9 cellular contexts compared by ENCODE assay signal in genomic region chr6:82144852-82145332, GRCh38.
DNase-seq lines count a peak whose midpoint lies in the region; ATAC-seq and TF ChIP-seq lines count a peak whose summit lies in the region.
"Had no signal": no experiment of that assay in that cellular context is flagged by ENCODE, and none has a peak within 500 bp of the region (broad histone marks: within the 10 kb centered on the region; RNA-seq: fewer than 3 reads in every experiment).

No MANE protein-coding gene starts in this region.

- H3K27ac ChIP-seq in body of pancreas (peak overlapping the region in 3 of 4 donors; percentile 47 to 67 (median 56)), thoracic aorta (peak overlapping the region; percentile 55 to 75)

- no peaks in the 10 kb centered on the region for H3K36me3 ChIP-seq in body of pancreas (replicated peaks in 1 of 2; ENCODE audit: insufficient read depth in 1 of 2, low read depth in 2 of 2)
- no peaks in the 10 kb centered on the region for H3K36me3 ChIP-seq in thoracic aorta

- H3K9me3 ChIP-seq in body of pancreas (no peaks in the 10 kb centered on the region), thoracic aorta (no peaks in the 10 kb centered on the region)

- TF ChIP-seq POLR2A in body of pancreas (IDR thresholded peaks at IDR 0.05) (no peak), erythroblast (IDR thresholded peaks at IDR 0.05; ENCODE audit: low read length) (no peak)

- H3K27me3 ChIP-seq in body of pancreas (no peaks in the 10 kb centered on the region), thoracic aorta (replicated peaks; ENCODE audit: insufficient read depth) (no peaks in the 10 kb centered on the region)

- 10 to 14% methylated on average over 5 of the region's 5 CpGs for WGBS in body of pancreas, 2 donors

- intact Hi-C loops in body of pancreas (cut with DNase I): no loop called here

- DNase-seq in HK-2 (ENCODE audit: unreplicated experiment): peak; percentile 60
- DNase-seq in body of pancreas: peak; percentile 58 to 82 (median 72)
- DNase-seq in iris pigment epithelial cell (ENCODE audit: low read depth): peak; percentile 93
- peak; percentile 53 for DNase-seq in thoracic aorta (ENCODE audit: low spot score)
- no peak for DNase-seq in erythroblast (lab: John Stamatoyannopoulos, UW)
- no peak for DNase-seq in activated CD4-positive, CD25-positive, alpha-beta regulatory T cell treated with anti-CD3 and anti-CD28 coated beads, Interleukin-2, amount 50 U/mL, for 72 hours
- no peak for DNase-seq in NCI-H187 treated with DMSO at 0.1 percent for 48 hours (lab: John Stamatoyannopoulos, UW)
- DNase-seq: activated CD4-positive, alpha-beta T cell treated with anti-CD3 and anti-CD28 coated beads for 1 hour had no signal

- ATAC-seq in body of pancreas: peak; percentile 90
- peak; percentile 78 for ATAC-seq in thoracic aorta (ENCODE audit: insufficient number of reproducible peaks, low FRiP score, low read depth)
- ATAC-seq in GM18873 (IDR thresholded peaks at IDR 0.05; ENCODE audit: low FRiP score, unreplicated experiment): no peak

- H3K4me3 ChIP-seq in body of pancreas (no peak overlapping the region), thoracic aorta (peak overlapping the region; percentile 57)

- TF ChIP-seq CTCF in body of pancreas (IDR thresholded peaks at IDR 0.05): no peak
- TF ChIP-seq CTCF in thoracic aorta (IDR thresholded peaks at IDR 0.05): no peak

- peaks cover 24% of the 10 kb centered on the region for H3K4me1 ChIP-seq in body of pancreas
- peaks cover 7 to 25% of the 10 kb centered on the region in 2 donors for H3K4me1 ChIP-seq in thoracic aorta (ENCODE audit: control insufficient read depth in 1 of 2, low read depth in 2 of 2)

Comparison
In these comparisons a context has a peak if more than half of its experiments do, and no peak if none do; other contexts are left out.
1. DNase-seq: peak in HK-2 (single experiment), body of pancreas (4 of 4), iris pigment epithelial cell (single experiment) and thoracic aorta (single experiment); none in erythroblast (0 of 2), activated CD4-positive, CD25-positive, alpha-beta regulatory T cell treated with anti-CD3 and anti-CD28 coated beads, Interleukin-2, amount 50 U/mL, for 72 hours (single experiment) and NCI-H187 treated with DMSO at 0.1 percent for 48 hours (single experiment).